Comparison of ENCODE assay signal across 19 cellular contexts in the genomic region with DNA sequence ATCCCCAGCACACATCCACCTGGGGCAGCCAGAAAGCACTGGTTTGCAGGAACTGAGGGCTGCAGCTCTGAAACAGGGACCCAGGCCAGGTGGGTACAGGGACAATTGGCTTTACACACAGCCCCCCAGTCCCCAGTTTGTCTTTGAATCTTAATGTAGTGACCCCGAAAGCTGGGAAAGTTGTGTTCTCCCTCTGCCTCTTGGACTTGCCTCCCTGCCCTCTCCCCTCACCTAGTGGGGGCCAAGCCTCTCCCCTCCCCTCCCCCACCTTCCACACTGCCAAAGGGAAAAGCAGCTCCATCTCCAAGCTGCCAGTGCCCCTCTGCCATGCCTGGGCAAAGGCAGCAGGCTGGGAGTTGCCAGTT. TPM values are rescaled to one million over a fixed set of nuclear protein-coding genes. Genes with fewer than 3 reads are reported as not detected.
A peak's percentile ranks its signal among the peaks of the same experiment; 100 is the strongest.
DNase-seq lines count a peak whose midpoint lies in the region; ATAC-seq and TF ChIP-seq lines count a peak whose summit lies in the region.
"Had no signal": no experiment of that assay in that cellular context is flagged by ENCODE, and none has a peak within 500 bp of the region (broad histone marks: within the 10 kb centered on the region; RNA-seq: fewer than 3 reads in every experiment).

No MANE protein-coding gene starts in this region.

- intact Hi-C loops in head of caudate nucleus (cut with DNase I), result loop anchor here (10.0 kb wide), 1 partner anchor 111 kb away; a partner anchor contains a TSS

- CTCF ChIA-PET in RWPE1 (lab: Yijun Ruan, JAX), result interaction anchor here (0.9 to 2.0 kb wide), 3 partner anchors 19 to 26 kb away, joined by 3 to 7 read pairs (median 4); a partner anchor contains a TSS

- no peaks in the 10 kb centered on the region for H3K36me3 Mint-ChIP-seq in osteocyte (ENCODE audit: unreplicated experiment)

- peaks cover 29% of the 10 kb centered on the region; the same call in 1 of the 2 replicates for H3K4me1 ChIP-seq in ES-I3 (ENCODE audit: insufficient read depth, low read length)
- H3K4me1 ChIP-seq in iPS DF 6.9 (ENCODE audit: control insufficient read depth, insufficient read depth, low read length), result peaks cover 14% of the 10 kb centered on the region

- peak overlapping the region; percentile 4; the same call in 1 of the 2 replicates for H3K9ac ChIP-seq in ES-I3 (ENCODE audit: low read depth, low read length)

- H3K27ac ChIP-seq in RWPE1 (peak overlapping the region; percentile 97), iPS DF 6.9 (ENCODE audit: low read length) (no peak overlapping the region)

- no peak for TF ChIP-seq CTCF in RWPE1 (conservative IDR thresholded peaks at IDR 0.05; ENCODE audit: low read depth)
- no peak for TF ChIP-seq CTCF in osteocyte (IDR thresholded peaks at IDR 0.05)

- H3K36me3 ChIP-seq in ES-I3 (ENCODE audit: insufficient read depth, low read length) (no peaks in the 10 kb centered on the region), iPS DF 6.9 (ENCODE audit: control insufficient read depth, insufficient read depth, low read length) (no peaks in the 10 kb centered on the region)

- peaks cover 25% of the 10 kb centered on the region for H3K27me3 ChIP-seq in iPS DF 6.9 (ENCODE audit: control insufficient read depth, insufficient read depth, low read length)

- peak overlapping the region; percentile 10; the same call in 1 of the 2 replicates for H3K4me3 ChIP-seq in iPS DF 6.9 (ENCODE audit: low read length)

- no peak for ATAC-seq in HG03432 (IDR thresholded peaks at IDR 0.05; ENCODE audit: unreplicated experiment)
- ATAC-seq in GM18867 (IDR thresholded peaks at IDR 0.05; ENCODE audit: unreplicated experiment), result no peak
- ATAC-seq: left ventricle myocardium superior had no signal

- POLR2A ChIA-PET in RWPE1 (lab: Yijun Ruan, JAX; ENCODE audit: low non-redundant PET), result no interaction called here

- H3K4me3 Mint-ChIP-seq in osteocyte (ENCODE audit: unreplicated experiment), result no peak overlapping the region

- H3K9me3 Mint-ChIP-seq in osteocyte (ENCODE audit: unreplicated experiment), result no peaks in the 10 kb centered on the region

- H3K4me1 Mint-ChIP-seq in osteocyte (ENCODE audit: unreplicated experiment), result peaks cover 49% of the 10 kb centered on the region

- H3K27me3 Mint-ChIP-seq in osteocyte (ENCODE audit: unreplicated experiment), result no peaks in the 10 kb centered on the region

- WGBS in iPS DF 6.9 (ENCODE audit: insufficient coverage, insufficient read length), result no CpG with 5 or more reads among the region's 1 CpG

- no peaks in the 10 kb centered on the region for H3K9me3 ChIP-seq in ES-I3 (ENCODE audit: control insufficient read depth, insufficient read depth, low read length)
- no peaks in the 10 kb centered on the region for H3K9me3 ChIP-seq in iPS DF 6.9 (ENCODE audit: control insufficient read depth, insufficient read depth, low read length)

- H3K27ac Mint-ChIP-seq in osteocyte (ENCODE audit: unreplicated experiment), result peak overlapping the region; percentile 41

- no peak for DNase-seq in RWPE1 (ENCODE audit: low spot score)
- DNase-seq in iPS DF 6.9 (ENCODE audit: low read depth, low spot score), result no peak
- no peak for DNase-seq in osteocyte (ENCODE audit: extremely low spot score, unreplicated experiment)
- no peak for DNase-seq in head of caudate nucleus
- DNase-seq in anterior cingulate cortex (lab: John Stamatoyannopoulos, UW), result no peak
- DNase-seq: activated CD4-positive, alpha-beta T cell treated with anti-CD3 and anti-CD28 coated beads for 48 hours; activated CD8-positive, alpha-beta memory T cell treated with anti-CD3 and anti-CD28 coated beads, Interleukin-2, amount 50 U/mL, for 4 hours; activated gamma-delta T cell; cerebellar nuclear complex; left ventricle myocardium superior; NCI-H1436; NCI-H2171 treated with DMSO at 0.1 percent for 48 hours; NCI-H748 treated with DMSO at 0.1 percent for 48 hours; small intestine; stimulated activated CD4-positive, alpha-beta T cell treated with anti-CD3 and anti-CD28 coated beads, Interleukin-4, amount 100 ng/mL, for 1 hour had no signal

RNA-seq across cellular contexts. Expression of a gene that starts 2.6 kb away (rescaled TPM):
- total RNA-seq in osteocyte, result 7.2 and 7.8 TPM in 2 replicates

RNA-seq across cellular contexts. Expression of a gene that starts 15.8 kb away (rescaled TPM):
- total RNA-seq in osteocyte, result 18.5 TPM in 2 replicates

RNA-seq across cellular contexts. Expression of a gene that starts 22.7 kb away (rescaled TPM):
- 53.2 and 64.0 TPM in 2 replicates for total RNA-seq in osteocyte

RNA-seq across cellular contexts. Expression of a gene that starts 25.7 kb away (rescaled TPM):
- total RNA-seq in osteocyte, result 132 and 140 TPM in 2 replicates

RNA-seq across cellular contexts. Expression of a gene that starts 27.9 kb away (rescaled TPM):
- not detected in 2 replicates for total RNA-seq in osteocyte
- total RNA-seq: fibroblast of villous mesenchyme had no signal
